In genomic region chr22:41661713-41662112, GRCh38 we compare ENCODE assay signal across 1 cellular context.
TF ChIP-seq lines count a peak whose summit lies in the region.

No MANE protein-coding gene starts in this region.

TF ChIP-seq in HepG2, 621 proteins besides CTCF, POLR2A, EP300 and RAD21:
- TF ChIP-seq ZNF260 (CRISPR knock-in tag; IDR thresholded peaks at IDR 0.05; ENCODE audit: borderline replicate concordance, low read depth) (no peak), PHB2 (IDR thresholded peaks at IDR 0.05; ENCODE audit: partially characterized antibody) (no peak), ZNF615 (CRISPR knock-in tag; IDR thresholded peaks at IDR 0.05; ENCODE audit: borderline replicate concordance) (no peak), ZNF362 (CRISPR knock-in tag; IDR thresholded peaks at IDR 0.05; ENCODE audit: borderline replicate concordance) (no peak), ZNF547 (CRISPR knock-in tag; IDR thresholded peaks at IDR 0.05) (no peak), PHF20 (CRISPR knock-in tag; IDR thresholded peaks at IDR 0.05) (no peak), PBX2 (CRISPR knock-in tag; IDR thresholded peaks at IDR 0.05) (no peak), ZNF136 (CRISPR knock-in tag; IDR thresholded peaks at IDR 0.05; ENCODE audit: low read depth) (no peak), KLF13 (CRISPR knock-in tag; IDR thresholded peaks at IDR 0.05) (no peak), GPBP1L1 (CRISPR knock-in tag; IDR thresholded peaks at IDR 0.05) (no peak), MEIS1 (CRISPR knock-in tag; IDR thresholded peaks at IDR 0.05; ENCODE audit: borderline replicate concordance) (no peak), ZBTB38 (CRISPR knock-in tag; IDR thresholded peaks at IDR 0.05) (no peak), SALL2 (CRISPR knock-in tag; IDR thresholded peaks at IDR 0.05) (no peak)
- TF ChIP-seq, protein P1, sequence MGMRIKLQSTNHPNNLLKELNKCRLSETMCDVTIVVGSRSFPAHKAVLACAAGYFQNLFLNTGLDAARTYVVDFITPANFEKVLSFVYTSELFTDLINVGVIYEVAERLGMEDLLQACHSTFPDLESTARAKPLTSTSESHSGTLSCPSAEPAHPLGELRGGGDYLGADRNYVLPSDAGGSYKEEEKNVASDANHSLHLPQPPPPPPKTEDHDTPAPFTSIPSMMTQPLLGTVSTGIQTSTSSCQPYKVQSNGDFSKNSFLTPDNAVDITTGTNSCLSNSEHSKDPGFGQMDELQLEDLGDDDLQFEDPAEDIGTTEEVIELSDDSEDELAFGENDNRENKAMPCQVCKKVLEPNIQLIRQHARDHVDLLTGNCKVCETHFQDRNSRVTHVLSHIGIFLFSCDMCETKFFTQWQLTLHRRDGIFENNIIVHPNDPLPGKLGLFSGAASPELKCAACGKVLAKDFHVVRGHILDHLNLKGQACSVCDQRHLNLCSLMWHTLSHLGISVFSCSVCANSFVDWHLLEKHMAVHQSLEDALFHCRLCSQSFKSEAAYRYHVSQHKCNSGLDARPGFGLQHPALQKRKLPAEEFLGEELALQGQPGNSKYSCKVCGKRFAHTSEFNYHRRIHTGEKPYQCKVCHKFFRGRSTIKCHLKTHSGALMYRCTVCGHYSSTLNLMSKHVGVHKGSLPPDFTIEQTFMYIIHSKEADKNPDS (CRISPR knock-in tag; IDR thresholded peaks at IDR 0.05) = no peak
- TF ChIP-seq, protein P2, sequence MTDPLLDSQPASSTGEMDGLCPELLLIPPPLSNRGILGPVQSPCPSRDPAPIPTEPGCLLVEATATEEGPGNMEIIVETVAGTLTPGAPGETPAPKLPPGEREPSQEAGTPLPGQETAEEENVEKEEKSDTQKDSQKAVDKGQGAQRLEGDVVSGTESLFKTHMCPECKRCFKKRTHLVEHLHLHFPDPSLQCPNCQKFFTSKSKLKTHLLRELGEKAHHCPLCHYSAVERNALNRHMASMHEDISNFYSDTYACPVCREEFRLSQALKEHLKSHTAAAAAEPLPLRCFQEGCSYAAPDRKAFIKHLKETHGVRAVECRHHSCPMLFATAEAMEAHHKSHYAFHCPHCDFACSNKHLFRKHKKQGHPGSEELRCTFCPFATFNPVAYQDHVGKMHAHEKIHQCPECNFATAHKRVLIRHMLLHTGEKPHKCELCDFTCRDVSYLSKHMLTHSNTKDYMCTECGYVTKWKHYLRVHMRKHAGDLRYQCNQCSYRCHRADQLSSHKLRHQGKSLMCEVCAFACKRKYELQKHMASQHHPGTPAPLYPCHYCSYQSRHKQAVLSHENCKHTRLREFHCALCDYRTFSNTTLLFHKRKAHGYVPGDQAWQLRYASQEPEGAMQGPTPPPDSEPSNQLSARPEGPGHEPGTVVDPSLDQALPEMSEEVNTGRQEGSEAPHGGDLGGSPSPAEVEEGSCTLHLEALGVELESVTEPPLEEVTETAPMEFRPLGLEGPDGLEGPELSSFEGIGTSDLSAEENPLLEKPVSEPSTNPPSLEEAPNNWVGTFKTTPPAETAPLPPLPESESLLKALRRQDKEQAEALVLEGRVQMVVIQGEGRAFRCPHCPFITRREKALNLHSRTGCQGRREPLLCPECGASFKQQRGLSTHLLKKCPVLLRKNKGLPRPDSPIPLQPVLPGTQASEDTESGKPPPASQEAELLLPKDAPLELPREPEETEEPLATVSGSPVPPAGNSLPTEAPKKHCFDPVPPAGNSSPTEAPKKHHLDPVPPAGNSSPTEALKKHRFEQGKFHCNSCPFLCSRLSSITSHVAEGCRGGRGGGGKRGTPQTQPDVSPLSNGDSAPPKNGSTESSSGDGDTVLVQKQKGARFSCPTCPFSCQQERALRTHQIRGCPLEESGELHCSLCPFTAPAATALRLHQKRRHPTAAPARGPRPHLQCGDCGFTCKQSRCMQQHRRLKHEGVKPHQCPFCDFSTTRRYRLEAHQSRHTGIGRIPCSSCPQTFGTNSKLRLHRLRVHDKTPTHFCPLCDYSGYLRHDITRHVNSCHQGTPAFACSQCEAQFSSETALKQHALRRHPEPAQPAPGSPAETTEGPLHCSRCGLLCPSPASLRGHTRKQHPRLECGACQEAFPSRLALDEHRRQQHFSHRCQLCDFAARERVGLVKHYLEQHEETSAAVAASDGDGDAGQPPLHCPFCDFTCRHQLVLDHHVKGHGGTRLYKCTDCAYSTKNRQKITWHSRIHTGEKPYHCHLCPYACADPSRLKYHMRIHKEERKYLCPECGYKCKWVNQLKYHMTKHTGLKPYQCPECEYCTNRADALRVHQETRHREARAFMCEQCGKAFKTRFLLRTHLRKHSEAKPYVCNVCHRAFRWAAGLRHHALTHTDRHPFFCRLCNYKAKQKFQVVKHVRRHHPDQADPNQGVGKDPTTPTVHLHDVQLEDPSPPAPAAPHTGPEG (CRISPR knock-in tag; IDR thresholded peaks at IDR 0.05) = no peak
TF ChIP-seq in HepG2: peak in this region for 0.
